8 cellular contexts compared by ENCODE assay signal in the genomic region with DNA sequence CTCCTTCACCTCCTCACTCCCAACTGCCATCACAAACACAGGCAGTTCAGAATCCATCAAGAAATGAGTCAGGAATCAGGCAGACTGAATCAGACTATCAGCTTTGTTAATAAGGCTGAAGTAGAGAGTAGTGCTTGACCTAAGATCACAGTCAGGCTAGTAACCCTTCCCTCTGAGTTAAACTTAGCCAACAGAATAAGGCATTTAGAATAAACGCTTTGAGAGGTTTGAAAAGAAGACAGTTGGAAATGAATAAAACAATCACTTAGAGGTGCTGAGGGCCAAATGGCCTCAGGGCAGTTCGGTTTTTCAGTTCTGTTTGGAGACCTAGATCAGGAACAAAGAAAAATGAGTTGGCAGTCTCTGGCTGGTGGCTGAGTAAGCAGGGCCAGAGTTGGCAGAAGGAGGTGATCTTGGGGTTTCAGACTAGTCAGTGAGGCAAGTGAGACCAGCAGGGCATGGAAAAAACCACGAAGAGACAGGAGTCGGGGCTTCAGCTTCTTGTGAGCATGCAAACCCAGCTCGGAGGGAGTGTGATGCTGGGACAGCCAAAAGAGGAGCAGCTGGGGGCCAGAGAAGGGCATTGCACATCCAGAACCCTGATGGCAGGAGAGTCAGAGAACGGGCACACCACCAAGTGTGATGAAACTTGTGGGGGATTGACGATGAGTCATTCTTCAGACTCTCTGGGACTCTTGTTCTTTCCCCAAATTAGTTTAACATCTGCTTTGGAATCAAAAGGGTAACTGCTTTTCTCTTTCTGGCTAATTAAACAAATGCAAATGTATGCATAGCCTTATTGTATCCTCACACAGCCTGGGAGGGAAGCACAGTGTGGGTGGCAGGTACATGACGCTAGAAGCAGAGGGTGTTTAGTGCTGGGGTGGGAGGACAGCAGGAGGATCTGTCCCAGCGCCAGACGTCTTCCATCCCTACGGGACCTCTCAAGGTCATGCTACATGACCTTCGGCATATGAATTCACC. TPM values are rescaled to one million over a fixed set of nuclear protein-coding genes. Genes with fewer than 3 reads are reported as not detected.
DNase-seq lines count a peak whose midpoint lies in the region; ATAC-seq, FAIRE-seq and TF ChIP-seq lines count a peak whose summit lies in the region.

No MANE protein-coding gene starts in this region.

- TF ChIP-seq POLR2A in GM12878 (IDR thresholded peaks at IDR 0.05; ENCODE audit: low read depth, low read length) = no peak

- no TSS peak for BruUV-seq in GM12878 (replicated peaks; lab: Mats Ljungman, UMichigan)

- no peaks in the 10 kb centered on the region for H4K20me1 ChIP-seq in GM12878 (ENCODE audit: control insufficient read depth, insufficient read depth)

- H3K9me3 ChIP-seq in GM12878 (replicated peaks; ENCODE audit: control insufficient read depth, insufficient read depth, low read length) = no peaks in the 10 kb centered on the region

- ATAC-seq in GM12878 (peak; percentile 88), HG03280 (IDR thresholded peaks at IDR 0.05; ENCODE audit: unreplicated experiment) (no peak)

- no peak for FAIRE-seq in GM12878 (lab: Jason Lieb, UNC)

- H3K4me3 ChIP-seq in GM12878 (peak overlapping the region; percentile 46), kidney epithelial cell (ENCODE audit: low read depth, low read length) (no peak overlapping the region)

- peak overlapping the region; percentile 73 for H3K4me2 ChIP-seq in GM12878 (ENCODE audit: control insufficient read depth, insufficient read depth)

- no peak for TF ChIP-seq RAD21 in GM12878 (IDR thresholded peaks at IDR 0.05; ENCODE audit: insufficient read depth, low read depth, low read length)

- in situ Hi-C loops in GM12878 (cut with MboI) = no loop called here

- TF ChIP-seq CTCF in GM20000 (IDR thresholded peaks at IDR 0.05; ENCODE audit: extremely low read depth, missing control alignments) (no peak), GM12878 (IDR thresholded peaks at IDR 0.05 in 2 of 3, conservative IDR thresholded peaks at IDR 0.05 in 1 of 3; ENCODE audit: control insufficient read depth in 2 of 3, extremely low read depth in 1 of 3, insufficient read depth in 1 of 3, low read depth in 3 of 3, low read length in 3 of 3) (no peak), kidney epithelial cell (IDR thresholded peaks at IDR 0.05; ENCODE audit: insufficient read depth, low read length, poor library complexity, severe bottlenecking) (no peak)

- RAD21 ChIA-PET in GM12878 (lab: Charles Lee; ENCODE audit: unreplicated experiment) = no interaction called here

- DNase-seq in C1 segment of cervical spinal cord (lab: John Stamatoyannopoulos, UW) (peak in 12 of 14 donors; percentile 16 to 94 (median 59)), GM20000 (ENCODE audit: low spot score) (peak; percentile 20), NCI-H146 (lab: John Stamatoyannopoulos, UW) (peak; percentile 56), GM12878 (ENCODE audit: low read depth, low spot score) (peak; percentile 76), kidney epithelial cell (ENCODE audit: low read depth) (peak; percentile 19), superior temporal gyrus (ENCODE audit: extremely low spot score) (peak; percentile 85), cortex of kidney (lab: John Stamatoyannopoulos, UW) (no peak)

- H3K27me3 ChIP-seq in GM12878 (replicated peaks in 1 of 2; ENCODE audit: control insufficient read depth in 2 of 2, insufficient read depth in 2 of 2, low read length in 1 of 2) = no peaks in the 10 kb centered on the region
- H3K27me3 ChIP-seq in kidney epithelial cell (ENCODE audit: control insufficient read depth, insufficient read depth, low read length) = no peaks in the 10 kb centered on the region

- no peak for TF ChIP-seq EP300 in GM12878 (IDR thresholded peaks at IDR 0.05; ENCODE audit: borderline replicate concordance in 1 of 2, control insufficient read depth in 1 of 2, low read depth in 2 of 2, low read length in 2 of 2)

- intact Hi-C loops in GM12878 (cut with micrococcal nuclease; ENCODE audit: unreplicated experiment) = no loop called here

- SMC1A ChIA-PET in GM12878 (lab: Charles Lee; ENCODE audit: uncharacterized antibody, unreplicated experiment) = interaction anchor here (0.6 to 1.1 kb wide), 2 partner anchors 10 to 11 kb away, joined by 3 to 4 read pairs; no protein-coding TSS in a partner anchor

- H3K27ac ChIP-seq in GM12878 (ENCODE audit: control insufficient read depth, insufficient read depth) = peak overlapping the region; percentile 83

- H2AFZ ChIP-seq in GM12878 (ENCODE audit: control insufficient read depth, low read depth, low read length) = peak overlapping the region; percentile 78

- H3K79me2 ChIP-seq in GM12878 (ENCODE audit: control insufficient read depth, insufficient read depth, low read length) = no peaks in the 10 kb centered on the region

- POLR2A ChIA-PET in GM12878 (lab: Charles Lee) = no interaction called here

- peak overlapping the region; percentile 44 for H3K9ac ChIP-seq in GM12878 (ENCODE audit: control insufficient read depth, insufficient read depth, low read length)

- CTCF ChIA-PET in GM12878 (lab: Yijun Ruan, JAX) = no interaction called here

- under 1% methylated on average over 12 of the region's 12 CpGs for WGBS in GM12878 (ENCODE audit: insufficient coverage, insufficient replicate concordance, low lambda C conversion rate, missing lambda C conversion rate)

- H3K36me3 ChIP-seq in GM12878 (ENCODE audit: control insufficient read depth in 2 of 2, insufficient read depth in 2 of 2, low read length in 1 of 2) = no peaks in the 10 kb centered on the region; a peak in 1 of 4 replicates
- no peaks in the 10 kb centered on the region for H3K36me3 ChIP-seq in kidney epithelial cell (ENCODE audit: control insufficient read depth, insufficient read depth, low read length)

- H3K4me1 ChIP-seq in GM12878 (ENCODE audit: control insufficient read depth, insufficient read depth, low read length) = peaks cover 36% of the 10 kb centered on the region

TF ChIP-seq in GM12878, 131 proteins besides CTCF, POLR2A, EP300 and RAD21:
- TF ChIP-seq EED (IDR thresholded peaks at IDR 0.05; ENCODE audit: low read depth) (peak; percentile 31; the same call in 1 of the 2 replicates), YY1 (IDR thresholded peaks at IDR 0.05; ENCODE audit: low read depth, low read length) (no peak), JUNB (IDR thresholded peaks at IDR 0.05) (peak; percentile 28; the same call in 1 of the 2 replicates), BMI1 (IDR thresholded peaks at IDR 0.05; ENCODE audit: borderline replicate concordance) (no peak), RCOR1 (conservative IDR thresholded peaks at IDR 0.05; ENCODE audit: low read depth, low read length) (no peak), HDAC2 (IDR thresholded peaks at IDR 0.05) (no peak), WRNIP1 (IDR thresholded peaks at IDR 0.05; ENCODE audit: borderline replicate concordance, low read depth, low read length) (no peak), RUNX3 (IDR thresholded peaks at IDR 0.05; ENCODE audit: low read length) (peak; percentile 58), POLR2AphosphoS5 (IDR thresholded peaks at IDR 0.05; ENCODE audit: low read length) (no peak), PAX5 (IDR thresholded peaks at IDR 0.05; ENCODE audit: borderline replicate concordance, low read depth, low read length) (no peak), SIN3A (IDR thresholded peaks at IDR 0.05; ENCODE audit: low read depth, low read length) (no peak), PML (IDR thresholded peaks at IDR 0.05; ENCODE audit: low read length) (no peak), SMC3 (IDR thresholded peaks at IDR 0.05; ENCODE audit: borderline replicate concordance, low read length) (no peak), POU2F2 (IDR thresholded peaks at IDR 0.05; ENCODE audit: borderline replicate concordance, low read depth, low read length) (0 out of 3 replicates have a peak, but pooled peaks have one; percentile 49), CBX5 (IDR thresholded peaks at IDR 0.05; ENCODE audit: low read depth) (no peak)
- TF ChIP-seq, protein P1, sequence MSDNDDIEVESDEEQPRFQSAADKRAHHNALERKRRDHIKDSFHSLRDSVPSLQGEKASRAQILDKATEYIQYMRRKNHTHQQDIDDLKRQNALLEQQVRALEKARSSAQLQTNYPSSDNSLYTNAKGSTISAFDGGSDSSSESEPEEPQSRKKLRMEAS (IDR thresholded peaks at IDR 0.05; ENCODE audit: low read depth, low read length) = no peak

RNA-seq across cellular contexts. Expression of a gene that starts 54.8 kb away (rescaled TPM):
- total RNA-seq in GM12878 (2013; cell fraction: nucleolus; rRNA removed) = 55.1 and 56.3 TPM in 2 replicates
- 29.4 and 29.9 TPM in 2 replicates for total RNA-seq in GM12878 (2014; rRNA removed)
- 40.6 and 40.7 TPM in 2 replicates for total RNA-seq in GM12878 (2014; rRNA removed; fragmentation: Illumina TruSeq; extraction: Trizol)
- total RNA-seq in GM12878 (2021) = 39.5 and 41.9 TPM in 2 replicates
- polyA plus RNA-seq in GM12878 (2011; ENCODE audit: low read depth) = 11.0 TPM
- polyA plus RNA-seq in GM12878 (2011; rRNA removed) = 12.6 and 13.6 TPM in 2 replicates
- polyA plus RNA-seq in GM12878 (2011; cell fraction: cytosol; rRNA removed) = 10.1 and 11.5 TPM in 2 replicates
- 16.0 and 23.1 TPM in 2 replicates for polyA plus RNA-seq in GM12878 (2011; cell fraction: nucleus; rRNA removed)
- polyA plus RNA-seq in GM12878 (2012) = 16.0 and 18.4 TPM in 2 replicates
- 27.4 and 33.0 TPM in 2 replicates for polyA plus RNA-seq in GM12878 (2014; fragmentation: Illumina TruSeq; extraction: Trizol)
- polyA plus RNA-seq in GM12878 (2014; fragmentation: Nextera tagmentation; extraction: Ambion mirVana) = 1 to 10 TPM; 6.4 to 7.9 TPM
- 26.0 and 27.4 TPM in 2 replicates for polyA plus RNA-seq in GM12878 (2014; rRNA removed)
- polyA plus RNA-seq in GM12878 (2016; fragmentation: Nextera tagmentation; extraction: Ambion mirVana) = 10 to 100 TPM; 18.9 to 21.8 TPM
- polyA minus RNA-seq in GM12878 (2011; rRNA and poly(A)+ RNA removed) = 18.7 and 21.2 TPM in 2 replicates
- 13.1 and 14.0 TPM in 2 replicates for polyA minus RNA-seq in GM12878 (2011; cell fraction: cytosol; rRNA and poly(A)+ RNA removed)
- 11.4 and 18.4 TPM in 2 replicates for polyA minus RNA-seq in GM12878 (2011; cell fraction: nucleus; rRNA and poly(A)+ RNA removed)
- total RNA-seq in kidney epithelial cell = 62.3 and 64.6 TPM in 2 replicates
